Comparison of ENCODE assay signal across 2 cellular contexts in genomic region chr4:40704073-40704472, GRCh38.
TF ChIP-seq lines count a peak whose summit lies in the region.

No MANE protein-coding gene starts in this region.

TF ChIP-seq in K562, 482 proteins besides CTCF, POLR2A, EP300 and RAD21 (continued from another document):
- TF ChIP-seq GTF2B (IDR thresholded peaks at IDR 0.05; ENCODE audit: extremely low read depth, insufficient read length) (no peak), CEBPG (CRISPR knock-in tag; IDR thresholded peaks at IDR 0.05) (no peak), CEBPG (tag; conservative IDR thresholded peaks at IDR 0.05 in 1 of 2, IDR thresholded peaks at IDR 0.05 in 1 of 2) (peak; percentile 49 to 60), CEBPB (tag; IDR thresholded peaks at IDR 0.05) (peak; percentile 25; the same call in 1 of the 2 replicates)
TF ChIP-seq in K562: peak in this region for 3.

TF ChIP-seq in GM23338, 12 proteins besides CTCF, POLR2A, EP300 and RAD21 (continued from another document):
- no peak for TF ChIP-seq ETS1 (IDR thresholded peaks at IDR 0.05)
- no peak for TF ChIP-seq CREB1 (CRISPR knock-in tag; IDR thresholded peaks at IDR 0.05; ENCODE audit: low read depth)
TF ChIP-seq in GM23338: peak in this region for 0.
